ENCODE assay signal across 37 cellular contexts in genomic region chr10:118542205-118542604, GRCh38. TPM values are rescaled to one million over a fixed set of nuclear protein-coding genes. Genes with fewer than 3 reads are reported as not detected.
"Had no signal": no experiment of that assay in that cellular context is flagged by ENCODE, and none has a peak within 500 bp of the region (broad histone marks: within the 10 kb centered on the region; RNA-seq: fewer than 3 reads in every experiment).

No MANE protein-coding gene starts in this region.

- H3K9me3 ChIP-seq: adrenal gland, body of pancreas, breast epithelium had no signal

- H3K9me3 Mint-ChIP-seq: activated B cell treated with CpG ODN at 0.5 μM for 24 hours; activated CD4-positive, alpha-beta memory T cell treated with anti-CD3 and anti-CD28 coated beads for 36 hours; activated CD4-positive, alpha-beta T cell treated with anti-CD3 and anti-CD28 coated beads, Interleukin-2, amount 10 ng/mL, durations not matched to agents 7 days and 5 days; activated CD8-positive, alpha-beta T cell treated with anti-CD3 and anti-CD28 coated beads for 36 hours; activated naive CD4-positive, alpha-beta T cell treated with anti-CD3 and anti-CD28 coated beads for 36 hours; activated naive CD4-positive, alpha-beta T cell treated with anti-CD3 and anti-CD28 coated beads, Interleukin-2, amount 50 U/mL, for 72 hours; activated naive CD8-positive, alpha-beta T cell treated with anti-CD3 and anti-CD28 coated beads for 36 hours; activated T-cell treated with anti-CD3 and anti-CD28 coated beads, Interleukin-2, amount 50 U/mL, for 4 hours; activated T-cell treated with anti-CD3 and anti-CD28 coated beads, Interleukin-2, amount 50 U/mL, for 72 hours; activated T-helper 1 cell treated with anti-CD3 and anti-CD28 coated beads, Interleukin-12 subunit alpha, Interleukin-12 subunit beta, Interleukin-2, Interleukin-4 antibody, amounts not matched to agents 30 ng/mL and 10 ng/mL and 1 ng/mL, durations not matched to agents 14 hours and 24 hours and 36 hours; activated T-helper 17 cell treated with anti-CD3 and anti-CD28 coated beads, Interleukin-2, amount 50 U/mL, for 72 hours; T-helper 1 cell treated with Interleukin-12 subunit alpha and Interleukin-12 subunit beta and Interleukin-4 antibody, amounts not matched to agents 30 μg/mL and 1 μg/mL, for 36 hours; T-helper 2 cell treated with Interferon-gamma antibody and Interleukin-4, amounts not matched to agents 5 μg/mL and 100 μg/mL, for 36 hours had no signal

- H3K4me3 ChIP-seq: adrenal gland, body of pancreas, breast epithelium had no signal

- H3K36me3 ChIP-seq: adrenal gland, brain microvascular endothelial cell, breast epithelium had no signal

- DNase-seq: activated B cell treated with CpG ODN at 0.5 μM for 24 hours; activated CD4-positive, alpha-beta memory T cell treated with anti-CD3 and anti-CD28 coated beads for 36 hours; activated CD4-positive, alpha-beta T cell treated with anti-CD3 and anti-CD28 coated beads for 4 hours; activated CD4-positive, alpha-beta T cell treated with anti-CD3 and anti-CD28 coated beads, Interleukin-2, amount 10 ng/mL, durations not matched to agents 7 days and 5 days; activated CD4-positive, CD25-positive, alpha-beta regulatory T cell treated with anti-CD3 and anti-CD28 coated beads, Interleukin-2, amount 50 U/mL, for 72 hours; activated CD8-positive, alpha-beta memory T cell treated with anti-CD3 and anti-CD28 coated beads, Interleukin-2, amount 50 U/mL, for 4 hours; activated CD8-positive, alpha-beta T cell treated with anti-CD3 and anti-CD28 coated beads for 36 hours; activated effector memory CD4-positive, alpha-beta T cell treated with anti-CD3 and anti-CD28 coated beads, Interleukin-2, amount 50 U/mL, for 16 hours; activated gamma-delta T cell treated with Interleukin-2 at 50 U/mL for 16 hours; activated naive CD4-positive, alpha-beta T cell; activated naive CD4-positive, alpha-beta T cell treated with anti-CD3 and anti-CD28 coated beads for 36 hours; activated naive CD4-positive, alpha-beta T cell treated with anti-CD3 and anti-CD28 coated beads, Interleukin-2, amount 50 U/mL, for 16 hours; activated naive CD8-positive, alpha-beta T cell treated with anti-CD3 and anti-CD28 coated beads for 36 hours; activated T-cell treated with anti-CD3 and anti-CD28 coated beads for 4 hours; activated T-cell treated with anti-CD3 and anti-CD28 coated beads, Interleukin-2, amount 50 U/mL, for 1 hour; activated T-cell treated with anti-CD3 and anti-CD28 coated beads, Interleukin-2, amount 50 U/mL, for 4 hours; activated T-cell treated with anti-CD3 and anti-CD28 coated beads, Interleukin-2, amount 50 U/mL, for 72 hours; adrenal gland; amniotic stem cell; aorta; body of pancreas; brain microvascular endothelial cell; central memory CD4-positive, alpha-beta T cell; SW 1271; T-helper 1 cell; T-helper 2 cell; T-helper 9 cell had no signal

- H3K27ac Mint-ChIP-seq: activated B cell treated with CpG ODN at 0.5 μM for 24 hours; activated CD4-positive, alpha-beta memory T cell treated with anti-CD3 and anti-CD28 coated beads for 36 hours; activated CD4-positive, alpha-beta T cell treated with anti-CD3 and anti-CD28 coated beads, Interleukin-2, amount 10 ng/mL, durations not matched to agents 7 days and 5 days; activated CD8-positive, alpha-beta T cell treated with anti-CD3 and anti-CD28 coated beads for 36 hours; activated naive CD4-positive, alpha-beta T cell treated with anti-CD3 and anti-CD28 coated beads for 36 hours; activated naive CD4-positive, alpha-beta T cell treated with anti-CD3 and anti-CD28 coated beads, Interleukin-2, amount 50 U/mL, for 72 hours; activated naive CD8-positive, alpha-beta T cell treated with anti-CD3 and anti-CD28 coated beads for 36 hours; activated T-cell treated with anti-CD3 and anti-CD28 coated beads, Interleukin-2, amount 50 U/mL, for 72 hours; activated T-helper 1 cell treated with anti-CD3 and anti-CD28 coated beads, Interleukin-12 subunit alpha, Interleukin-12 subunit beta, Interleukin-2, Interleukin-4 antibody, amounts not matched to agents 30 ng/mL and 10 ng/mL and 1 ng/mL, durations not matched to agents 14 hours and 24 hours and 36 hours; activated T-helper 17 cell treated with anti-CD3 and anti-CD28 coated beads, Interleukin-2, amount 50 U/mL, for 72 hours; T-helper 1 cell treated with Interleukin-12 subunit alpha and Interleukin-12 subunit beta and Interleukin-4 antibody, amounts not matched to agents 30 μg/mL and 1 μg/mL, for 36 hours; T-helper 2 cell treated with Interferon-gamma antibody and Interleukin-4, amounts not matched to agents 5 μg/mL and 100 μg/mL, for 36 hours had no signal

- H3K36me3 Mint-ChIP-seq: activated CD4-positive, alpha-beta memory T cell treated with anti-CD3 and anti-CD28 coated beads for 36 hours; activated naive CD4-positive, alpha-beta T cell treated with anti-CD3 and anti-CD28 coated beads, Interleukin-2, amount 50 U/mL, for 72 hours; activated naive CD8-positive, alpha-beta T cell treated with anti-CD3 and anti-CD28 coated beads for 36 hours had no signal

- H3K4me1 ChIP-seq: adrenal gland, breast epithelium had no signal

- H3K27ac ChIP-seq: adrenal gland, body of pancreas, brain microvascular endothelial cell, breast epithelium, VCaP had no signal

- H3K27me3 ChIP-seq: body of pancreas, brain microvascular endothelial cell had no signal

- H3K4me1 Mint-ChIP-seq: activated B cell treated with CpG ODN at 0.5 μM for 24 hours; activated CD4-positive, alpha-beta T cell treated with anti-CD3 and anti-CD28 coated beads, Interleukin-2, amount 10 ng/mL, durations not matched to agents 7 days and 5 days; activated naive CD8-positive, alpha-beta T cell treated with anti-CD3 and anti-CD28 coated beads for 36 hours; activated T-helper 17 cell treated with anti-CD3 and anti-CD28 coated beads, Interleukin-2, amount 50 U/mL, for 72 hours had no signal

- H3K4me3 Mint-ChIP-seq: activated B cell treated with CpG ODN at 0.5 μM for 24 hours; activated CD4-positive, alpha-beta memory T cell treated with anti-CD3 and anti-CD28 coated beads for 36 hours; activated CD4-positive, alpha-beta T cell treated with anti-CD3 and anti-CD28 coated beads, Interleukin-2, amount 10 ng/mL, durations not matched to agents 7 days and 5 days; activated CD8-positive, alpha-beta T cell treated with anti-CD3 and anti-CD28 coated beads for 36 hours; activated naive CD4-positive, alpha-beta T cell treated with anti-CD3 and anti-CD28 coated beads for 36 hours; activated naive CD8-positive, alpha-beta T cell treated with anti-CD3 and anti-CD28 coated beads for 36 hours; activated T-cell treated with anti-CD3 and anti-CD28 coated beads, Interleukin-2, amount 50 U/mL, for 4 hours; activated T-cell treated with anti-CD3 and anti-CD28 coated beads, Interleukin-2, amount 50 U/mL, for 72 hours; activated T-helper 1 cell treated with anti-CD3 and anti-CD28 coated beads, Interleukin-12 subunit alpha, Interleukin-12 subunit beta, Interleukin-2, Interleukin-4 antibody, amounts not matched to agents 30 ng/mL and 10 ng/mL and 1 ng/mL, durations not matched to agents 14 hours and 24 hours and 36 hours; activated T-helper 17 cell treated with anti-CD3 and anti-CD28 coated beads, Interleukin-2, amount 50 U/mL, for 72 hours; T-helper 1 cell treated with Interleukin-12 subunit alpha and Interleukin-12 subunit beta and Interleukin-4 antibody, amounts not matched to agents 30 μg/mL and 1 μg/mL, for 36 hours; T-helper 2 cell treated with Interferon-gamma antibody and Interleukin-4, amounts not matched to agents 5 μg/mL and 100 μg/mL, for 36 hours had no signal

- ATAC-seq: activated CD8-positive, alpha-beta T cell treated with anti-CD3 and anti-CD28 coated beads for 36 hours; activated naive CD4-positive, alpha-beta T cell treated with anti-CD3 and anti-CD28 coated beads, Interleukin-2, amount 50 U/mL, for 72 hours; activated T-cell treated with anti-CD3 and anti-CD28 coated beads, Interleukin-2, amount 50 U/mL, for 4 hours; activated T-cell treated with anti-CD3 and anti-CD28 coated beads, Interleukin-2, amount 50 U/mL, for 72 hours; activated T-helper 17 cell treated with anti-CD3 and anti-CD28 coated beads, Interleukin-2, amount 50 U/mL, for 72 hours; body of pancreas had no signal

RNA-seq across cellular contexts. Expression of gene PRLHR, which starts 53.2 kb away (rescaled TPM):
- total RNA-seq: activated B cell treated with CpG ODN at 0.5 μM for 24 hours; activated CD4-positive, alpha-beta memory T cell treated with anti-CD3 and anti-CD28 coated beads for 36 hours; activated CD4-positive, alpha-beta T cell treated with anti-CD3 and anti-CD28 coated beads, Interleukin-2, amount 10 ng/mL, durations not matched to agents 7 days and 5 days; activated CD8-positive, alpha-beta memory T cell treated with anti-CD3 and anti-CD28 coated beads for 36 hours; activated CD8-positive, alpha-beta T cell treated with anti-CD3 and anti-CD28 coated beads for 36 hours; activated naive CD4-positive, alpha-beta T cell treated with anti-CD3 and anti-CD28 coated beads for 36 hours; activated naive CD4-positive, alpha-beta T cell treated with anti-CD3 and anti-CD28 coated beads, Interleukin-2, amount 50 U/mL, for 72 hours; activated naive CD8-positive, alpha-beta T cell treated with anti-CD3 and anti-CD28 coated beads for 36 hours; activated T-cell treated with anti-CD3 and anti-CD28 coated beads, Interleukin-2, amount 50 U/mL, for 4 hours; activated T-cell treated with anti-CD3 and anti-CD28 coated beads, Interleukin-2, amount 50 U/mL, for 72 hours; activated T-helper 1 cell treated with anti-CD3 and anti-CD28 coated beads, Interleukin-12 subunit alpha, Interleukin-12 subunit beta, Interleukin-2, Interleukin-4 antibody, amounts not matched to agents 30 ng/mL and 10 ng/mL and 1 ng/mL, durations not matched to agents 14 hours and 24 hours and 36 hours; activated T-helper 17 cell treated with anti-CD3 and anti-CD28 coated beads, Interleukin-2, amount 50 U/mL, for 72 hours; aorta; astrocyte; body of pancreas; breast epithelium; cardiac septum had no signal
- polyA plus RNA-seq: aorta had no signal
